ENCODE assay signal across 11 cellular contexts in the genomic region with DNA sequence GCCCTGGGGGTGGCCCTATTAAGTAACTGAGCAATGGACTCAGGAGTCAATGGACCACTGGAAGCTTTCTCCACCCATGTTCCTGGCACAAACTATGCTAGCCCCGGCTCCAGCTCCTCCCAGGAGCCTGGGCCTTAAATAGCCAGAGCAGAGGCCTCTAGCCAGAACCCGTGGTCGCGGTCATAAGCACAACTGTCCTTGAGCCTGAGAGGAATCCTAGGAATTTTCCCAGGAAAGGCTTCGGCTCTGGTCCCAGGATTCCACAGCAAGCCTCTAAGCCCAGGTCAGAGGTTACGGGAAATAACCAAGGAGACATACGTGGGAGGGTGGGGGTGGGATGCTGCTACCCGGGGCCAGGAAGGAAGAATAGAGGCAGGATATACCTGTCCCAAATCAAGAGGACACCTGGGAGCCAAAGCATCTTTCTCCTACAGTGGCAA. TPM values are rescaled to one million over a fixed set of nuclear protein-coding genes. Genes with fewer than 3 reads are reported as not detected.
DNase-seq lines count a peak whose midpoint lies in the region; ATAC-seq lines count a peak whose summit lies in the region.
"Had no signal": no experiment of that assay in that cellular context is flagged by ENCODE, and none has a peak within 500 bp of the region (broad histone marks: within the 10 kb centered on the region; RNA-seq: fewer than 3 reads in every experiment).

No MANE protein-coding gene starts in this region.

- H3K9me3 Mint-ChIP-seq in stimulated activated naive CD8-positive, alpha-beta T cell treated with anti-CD3 and anti-CD28 coated beads, Interleukin-15, amount 100 ng/mL, for 72 hours = no peaks in the 10 kb centered on the region
- H3K9me3 Mint-ChIP-seq: natural killer cell treated with Interleukin-12 subunit alpha and Interleukin-12 subunit beta and Interleukin-15 and Interleukin-18, amount 100 ng/mL, for 72 hours had no signal

- peaks cover 16% of the 10 kb centered on the region for H3K27me3 Mint-ChIP-seq in stimulated activated naive CD8-positive, alpha-beta T cell treated with anti-CD3 and anti-CD28 coated beads, Interleukin-15, amount 100 ng/mL, for 72 hours
- H3K27me3 Mint-ChIP-seq: natural killer cell treated with Interleukin-12 subunit alpha and Interleukin-12 subunit beta and Interleukin-15 and Interleukin-18, amount 100 ng/mL, for 72 hours had no signal

- no peak for ATAC-seq in stimulated activated naive CD8-positive, alpha-beta T cell treated with anti-CD3 and anti-CD28 coated beads, Interleukin-15, amount 100 ng/mL, for 72 hours
- no peak for ATAC-seq in GM21737 (IDR thresholded peaks at IDR 0.05; ENCODE audit: unreplicated experiment)
- ATAC-seq: natural killer cell treated with Interleukin-12 subunit alpha and Interleukin-12 subunit beta and Interleukin-15 and Interleukin-18, amount 100 ng/mL, for 72 hours had no signal

- H3K4me1 Mint-ChIP-seq in stimulated activated naive CD8-positive, alpha-beta T cell treated with anti-CD3 and anti-CD28 coated beads, Interleukin-15, amount 100 ng/mL, for 72 hours = peaks cover 21% of the 10 kb centered on the region

- peak overlapping the region; percentile 94 for H3K27ac ChIP-seq in temporal lobe (ENCODE audit: low read depth, low read length)
- H3K27ac ChIP-seq: SJSA1 had no signal

- DNase-seq in HK-2 (ENCODE audit: unreplicated experiment) = peak; percentile 50
- DNase-seq in dedifferentiated amniotic fluid mesenchymal stem cell (ENCODE audit: extremely low spot score) = peak; percentile 40
- DNase-seq in kidney tubule cell (ENCODE audit: low spot score) = peak; percentile 66
- DNase-seq in RPMI8226 = no peak
- no peak for DNase-seq in stimulated activated naive CD8-positive, alpha-beta T cell treated with anti-CD3 and anti-CD28 coated beads, Interleukin-15, amount 100 ng/mL, for 72 hours
- no peak for DNase-seq in activated T-cell treated with anti-CD3 and anti-CD28 coated beads, Interleukin-2, amount 50 U/mL, for 1 hour
- DNase-seq: GF-D8 had no signal

- no peak overlapping the region for H3K27ac Mint-ChIP-seq in stimulated activated naive CD8-positive, alpha-beta T cell treated with anti-CD3 and anti-CD28 coated beads, Interleukin-15, amount 100 ng/mL, for 72 hours
- H3K27ac Mint-ChIP-seq: natural killer cell treated with Interleukin-12 subunit alpha and Interleukin-12 subunit beta and Interleukin-15 and Interleukin-18, amount 100 ng/mL, for 72 hours had no signal

- H3K4me3 Mint-ChIP-seq in stimulated activated naive CD8-positive, alpha-beta T cell treated with anti-CD3 and anti-CD28 coated beads, Interleukin-15, amount 100 ng/mL, for 72 hours = no peak overlapping the region
- H3K4me3 Mint-ChIP-seq: natural killer cell treated with Interleukin-12 subunit alpha and Interleukin-12 subunit beta and Interleukin-15 and Interleukin-18, amount 100 ng/mL, for 72 hours had no signal

RNA-seq across cellular contexts. Expression of a gene that starts 5.5 kb away (rescaled TPM):
- 27.3 TPM for total RNA-seq in temporal lobe

RNA-seq across cellular contexts. Expression of a gene that starts 24.4 kb away (rescaled TPM):
- under 0.01 TPM for total RNA-seq in temporal lobe
- total RNA-seq: SJSA1 had no signal

RNA-seq across cellular contexts. Expression of a gene that starts 34.2 kb away (rescaled TPM):
- 75.0 TPM for total RNA-seq in temporal lobe

RNA-seq across cellular contexts. Expression of a gene that starts 41.5 kb away (rescaled TPM):
- 4.7 TPM for total RNA-seq in temporal lobe
- total RNA-seq: natural killer cell treated with Interleukin-12 subunit alpha and Interleukin-12 subunit beta and Interleukin-15 and Interleukin-18, amount 100 ng/mL, for 72 hours; SJSA1 had no signal

RNA-seq across cellular contexts. Expression of a gene that starts 58.9 kb away (rescaled TPM):
- total RNA-seq in temporal lobe = 2.2 TPM

Comparison
In these comparisons a context has a peak if more than half of its experiments do, and no peak if none do; other contexts are left out.
1. DNase-seq: peak in HK-2 (single experiment), dedifferentiated amniotic fluid mesenchymal stem cell (single experiment) and kidney tubule cell (single experiment); none in RPMI8226 (single experiment), stimulated activated naive CD8-positive, alpha-beta T cell treated with anti-CD3 and anti-CD28 coated beads, Interleukin-15, amount 100 ng/mL, for 72 hours (0 of 2) and activated T-cell treated with anti-CD3 and anti-CD28 coated beads, Interleukin-2, amount 50 U/mL, for 1 hour (single experiment).